ENCODE assay signal across 6 cellular contexts in genomic region chr16:67174706-67175231, GRCh38. TPM values are rescaled to one million over a fixed set of nuclear protein-coding genes. Genes with fewer than 3 reads are reported as not detected.
DNase-seq lines count a peak whose midpoint lies in the region; ATAC-seq, FAIRE-seq and TF ChIP-seq lines count a peak whose summit lies in the region.

No MANE protein-coding gene starts in this region.

- H3K9me3 ChIP-seq in Loucy (ENCODE audit: insufficient read depth, low read depth, low read length) (no peaks in the 10 kb centered on the region), sigmoid colon (no peaks in the 10 kb centered on the region)

- no peaks in the 10 kb centered on the region for H3F3A ChIP-seq in Loucy (ENCODE audit: low read depth)

- peaks cover 66% of the 10 kb centered on the region for H3K4me1 Mint-ChIP-seq in dendritic cell treated with granulocyte-macrophage colony-stimulating factor and Interleukin-4, amounts not matched to agents 40 ng/mL and 50 ng/mL, for 4 days (ENCODE audit: low read depth)

- no peak for DNase-seq in sigmoid colon
- no peak for DNase-seq in iPS-NIHi7 (ENCODE audit: extremely low spot score)
- DNase-seq in frontal cortex (ENCODE audit: low spot score in 2 of 2), result no peak

- TF ChIP-seq CTCF in Loucy (conservative IDR thresholded peaks at IDR 0.05; ENCODE audit: low read length), result no peak
- TF ChIP-seq CTCF in sigmoid colon (IDR thresholded peaks at IDR 0.05), result no peak

- H3K9me2 ChIP-seq in Loucy (replicated peaks; ENCODE audit: low read depth, low read length), result no peaks in the 10 kb centered on the region

- H3K79me2 ChIP-seq in Loucy (ENCODE audit: insufficient read depth, low read length), result peaks cover 9% of the 10 kb centered on the region; the same call in 1 of the 2 replicates

- H3K4me3 ChIP-seq in Loucy (ENCODE audit: low read length, poor library complexity, severe bottlenecking) (peak overlapping the region; percentile 73), sigmoid colon (peak overlapping the region; percentile 22 to 52 (median 46))

- H3K27me3 Mint-ChIP-seq in dendritic cell treated with granulocyte-macrophage colony-stimulating factor and Interleukin-4, amounts not matched to agents 40 ng/mL and 50 ng/mL, for 4 days, result peaks cover 76% of the 10 kb centered on the region

- peak overlapping the region; percentile 53 for H2AFZ ChIP-seq in Loucy (ENCODE audit: low read length)

- WGBS in sigmoid colon, 2 donors, result 41 to 59% methylated on average over 31 of the region's 31 CpGs

- H3K27ac ChIP-seq in sigmoid colon, result peak overlapping the region; percentile 89 to 95 (median 90)

- no peak for ATAC-seq in GM21786 (IDR thresholded peaks at IDR 0.05; ENCODE audit: unreplicated experiment)

- no peak for FAIRE-seq in frontal cortex (lab: Jason Lieb, UNC)

- peaks cover 51% of the 10 kb centered on the region for H3K36me3 Mint-ChIP-seq in dendritic cell treated with granulocyte-macrophage colony-stimulating factor and Interleukin-4, amounts not matched to agents 40 ng/mL and 50 ng/mL, for 4 days (ENCODE audit: low read depth)

- H3K4me1 ChIP-seq in Loucy (ENCODE audit: insufficient read depth, low read length, poor library complexity, severe bottlenecking) (peaks cover 30% of the 10 kb centered on the region), sigmoid colon (peaks cover 0 to 60% (median 54%) of the 10 kb centered on the region in 4 donors)

- peak overlapping the region; percentile 88 for H3K27ac Mint-ChIP-seq in dendritic cell treated with granulocyte-macrophage colony-stimulating factor and Interleukin-4, amounts not matched to agents 40 ng/mL and 50 ng/mL, for 4 days

- no peaks in the 10 kb centered on the region for H3K9me3 Mint-ChIP-seq in dendritic cell treated with granulocyte-macrophage colony-stimulating factor and Interleukin-4, amounts not matched to agents 40 ng/mL and 50 ng/mL, for 4 days

- no peaks in the 10 kb centered on the region for H4K20me1 ChIP-seq in Loucy (ENCODE audit: insufficient read depth, low read length, poor library complexity, severe bottlenecking)

- peak overlapping the region; percentile 77 for H3K9ac ChIP-seq in Loucy (ENCODE audit: low read depth, low read length, poor library complexity, severe bottlenecking)

- peak overlapping the region; percentile 84 for H3K4me3 Mint-ChIP-seq in dendritic cell treated with granulocyte-macrophage colony-stimulating factor and Interleukin-4, amounts not matched to agents 40 ng/mL and 50 ng/mL, for 4 days

- peak overlapping the region; percentile 98 for H3K4me2 ChIP-seq in Loucy (ENCODE audit: low read depth, low read length, poor library complexity, severe bottlenecking)

- no peak for TF ChIP-seq EP300 in sigmoid colon (IDR thresholded peaks at IDR 0.05)

- H3K36me3 ChIP-seq in Loucy (ENCODE audit: insufficient read depth, low read length) (no peaks in the 10 kb centered on the region), sigmoid colon (no peaks in the 10 kb centered on the region)

- intact Hi-C loops in dendritic cell treated with granulocyte-macrophage colony-stimulating factor and Interleukin-4, amounts not matched to agents 40 ng/mL and 50 ng/mL, for 4 days (cut with micrococcal nuclease), result no loop called here
- intact Hi-C loops in sigmoid colon (cut with DNase I), result no loop called here

- no peak for TF ChIP-seq POLR2A in sigmoid colon (IDR thresholded peaks at IDR 0.05)

- H3K27me3 ChIP-seq in Loucy (ENCODE audit: insufficient read depth, low read length, poor library complexity, severe bottlenecking) (no peaks in the 10 kb centered on the region), sigmoid colon (no peaks in the 10 kb centered on the region)

RNA-seq across cellular contexts. Expression of gene NOL3, which starts 4.4 kb away (rescaled TPM):
- total RNA-seq in sigmoid colon, result 10 to 100 TPM; 23.2 to 36.7 (median 25.9) TPM
- polyA plus RNA-seq in sigmoid colon, result 10 to 100 TPM; 12.7 to 23.9 (median 13.2) TPM
- 3.7 TPM for total RNA-seq in frontal cortex

RNA-seq across cellular contexts. Expression of gene MATCAP1, which starts 9.0 kb away (rescaled TPM):
- total RNA-seq in sigmoid colon (10 to 100 TPM in 1 of 4 donors, 1 to 10 TPM in 3; 6.6 to 22.2 (median 9.7) TPM), frontal cortex (52.2 TPM)
- polyA plus RNA-seq in sigmoid colon, result 10 to 100 TPM in 1 of 3 donors, 1 to 10 TPM in 2; 3.0 to 30.3 (median 4.8) TPM

RNA-seq across cellular contexts. Expression of gene HSF4, which starts 10.2 kb away (rescaled TPM):
- total RNA-seq in sigmoid colon (100 to 1,000 TPM in 1 of 4 donors, 10 to 100 TPM in 3; 21.2 to 109 (median 25.8) TPM), frontal cortex (3.7 TPM)
- polyA plus RNA-seq in sigmoid colon, result 10 to 100 TPM in 1 of 3 donors, 1 to 10 TPM in 2; 1.2 to 17.9 (median 3.6) TPM

RNA-seq across cellular contexts. Expression of gene FBXL8, which starts 15.0 kb away (rescaled TPM):
- total RNA-seq in sigmoid colon (10 to 100 TPM in 2 of 4 donors, 1 to 10 TPM in 2; 7.5 to 11.8 (median 9.7) TPM), frontal cortex (0.82 TPM)
- polyA plus RNA-seq in sigmoid colon, result 10 to 100 TPM in 2 of 3 donors, 1 to 10 TPM in 1; 4.9 to 19.1 (median 10.8) TPM

RNA-seq across cellular contexts. Expression of gene TRADD, which starts 15.1 kb away (rescaled TPM):
- total RNA-seq in sigmoid colon (10 to 100 TPM; 16.1 to 23.2 (median 19.6) TPM), frontal cortex (0.82 TPM)
- polyA plus RNA-seq in sigmoid colon, result 10 to 100 TPM; 23.4 to 30.2 (median 26.4) TPM
